ENCODE assay signal across 23 cellular contexts in the genomic region with DNA sequence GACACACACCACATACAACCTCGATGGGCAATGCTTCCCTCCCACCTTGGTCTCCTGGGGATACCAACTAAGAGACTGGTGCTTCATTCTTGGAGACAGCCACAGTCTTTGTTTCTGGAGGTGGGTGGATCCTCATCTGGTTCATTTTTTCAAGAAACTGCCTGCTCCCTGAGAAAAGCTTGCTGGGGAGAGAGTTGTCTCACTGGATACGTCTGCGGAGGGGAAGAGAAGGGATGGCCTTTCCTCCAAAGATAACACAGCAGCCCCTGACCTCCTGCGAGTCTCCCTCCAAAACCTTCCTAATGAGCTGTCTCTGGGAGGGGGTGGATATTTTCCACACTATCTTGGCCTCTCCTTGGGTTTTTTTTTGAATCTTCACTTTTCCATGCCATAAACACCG.
DNase-seq lines count a peak whose midpoint lies in the region; ATAC-seq, FAIRE-seq and TF ChIP-seq lines count a peak whose summit lies in the region.
"Had no signal": no experiment of that assay in that cellular context is flagged by ENCODE, and none has a peak within 500 bp of the region (broad histone marks: within the 10 kb centered on the region; RNA-seq: fewer than 3 reads in every experiment).

No MANE protein-coding gene starts in this region.

- peaks cover 19% of the 10 kb centered on the region for H3K4me1 ChIP-seq in IMR-90 (ENCODE audit: control insufficient read depth, insufficient read depth, low read length)
- H3K4me1 ChIP-seq in mesenchymal stem cell (ENCODE audit: control insufficient read depth, insufficient read depth, low read depth, low read length) = peaks cover 26% of the 10 kb centered on the region
- H3K4me1 ChIP-seq: gastrocnemius medialis had no signal

- H3K23ac ChIP-seq in IMR-90 (ENCODE audit: low read depth, low read length) (peak overlapping the region; percentile 49; the same call in 1 of the 2 replicates), mesenchymal stem cell (ENCODE audit: low read length in 2 of 2) (no peak overlapping the region)

- peak overlapping the region; percentile 67 for H2BK20ac ChIP-seq in IMR-90 (ENCODE audit: low read depth, low read length)

- peak overlapping the region; percentile 93 for H2AK5ac ChIP-seq in IMR-90 (ENCODE audit: low read depth, low read length)
- H2AK5ac ChIP-seq in mesenchymal stem cell (ENCODE audit: low read length, severe bottlenecking) = peak overlapping the region; percentile 65

- H4K20me1 ChIP-seq in IMR-90 (ENCODE audit: insufficient read depth, low read length) = no peaks in the 10 kb centered on the region

- H4K8ac ChIP-seq in IMR-90 (ENCODE audit: low read depth in 2 of 2, low read length in 2 of 2) (peak overlapping the region; percentile 66 to 86; a peak in 3 of 4 replicates), mesenchymal stem cell (ENCODE audit: low read length) (no peak overlapping the region)

- POLR2A ChIA-PET in IMR-90 (lab: Charles Lee; ENCODE audit: unreplicated experiment) = no interaction called here

- CTCF ChIA-PET in IMR-90 (lab: Yijun Ruan, JAX) = no interaction called here

- BruUV-seq in IMR-90 (replicated peaks; lab: Mats Ljungman, UMichigan) = no TSS peak

- no peak overlapping the region for H3K27ac ChIP-seq in IMR-90 (ENCODE audit: insufficient read depth, low read length)
- H3K27ac ChIP-seq in mesenchymal stem cell (ENCODE audit: low read length, poor library complexity, severe bottlenecking) = peak overlapping the region; percentile 29
- H3K27ac ChIP-seq: ascending aorta, gastrocnemius medialis, neutrophil, suprapubic skin had no signal

- H4K5ac ChIP-seq in IMR-90 (ENCODE audit: low read depth, low read length) = 0 out of 2 replicates have a peak overlapping the region, but pooled peaks have one; percentile 9

- H3K4me3 ChIP-seq in IMR-90 (ENCODE audit: insufficient read depth, low read depth, low read length) (no peak overlapping the region), bronchial epithelial cell (ENCODE audit: low read depth, low read length) (no peak overlapping the region), mesenchymal stem cell (ENCODE audit: insufficient read depth in 1 of 2, low read depth in 1 of 2, low read length in 2 of 2) (peak overlapping the region in 1 of 2 experiments; percentile 11)
- H3K4me3 ChIP-seq: gastrocnemius medialis, mucosa of descending colon, smooth muscle cell, suprapubic skin had no signal

- H2AK9ac ChIP-seq in IMR-90 (replicated peaks; ENCODE audit: low read depth, low read length, poor library complexity) = peak overlapping the region; percentile 10

- H3K4me2 ChIP-seq in IMR-90 (ENCODE audit: low read depth, low read length) = no peak overlapping the region
- H3K4me2 ChIP-seq in mesenchymal stem cell (ENCODE audit: low read length, poor library complexity, severe bottlenecking) = peak overlapping the region; percentile 2
- H3K4me2 ChIP-seq: smooth muscle cell had no signal

- no peak for ATAC-seq in IMR-90 (ENCODE audit: low read depth)
- no peak for ATAC-seq in HG03565 (IDR thresholded peaks at IDR 0.05; ENCODE audit: unreplicated experiment)
- ATAC-seq in HG03520 (IDR thresholded peaks at IDR 0.05; ENCODE audit: unreplicated experiment) = no peak
- ATAC-seq: esophagus mucosa, mucosa of descending colon had no signal

- H2BK5ac ChIP-seq in IMR-90 (ENCODE audit: low read depth, low read length, poor library complexity, severe bottlenecking) (no peak overlapping the region), mesenchymal stem cell (ENCODE audit: low read depth, low read length, poor library complexity, severe bottlenecking) (no peak overlapping the region)

- FAIRE-seq in bronchial epithelial cell (lab: Jason Lieb, UNC) = peak; percentile 23
- FAIRE-seq: GM12891 had no signal

- H4K91ac ChIP-seq in IMR-90 (ENCODE audit: insufficient read depth, low read depth, low read length) (peak overlapping the region; percentile 54; the same call in 1 of the 2 replicates), mesenchymal stem cell (ENCODE audit: low read length) (no peak overlapping the region)

- no CpG with 5 or more reads among the region's 5 CpGs for WGBS in IMR-90 (ENCODE audit: extremely low coverage in 2 of 2, insufficient read length in 1 of 2), 2 experiments
- 85% methylated on average over 3 of the region's 5 CpGs for WGBS in mesenchymal stem cell

- H3K9ac ChIP-seq in IMR-90 (ENCODE audit: low read depth, low read length) (no peak overlapping the region), mesenchymal stem cell (ENCODE audit: low read length) (peak overlapping the region; percentile 58)

- H3K9me3 ChIP-seq in IMR-90 (ENCODE audit: control insufficient read depth, insufficient read depth, low read length) (no peaks in the 10 kb centered on the region), mesenchymal stem cell (ENCODE audit: control insufficient read depth, low read length) (no peaks in the 10 kb centered on the region)
- H3K9me3 ChIP-seq: ascending aorta, gastrocnemius medialis, mucosa of descending colon, neutrophil, suprapubic skin had no signal

- no peak for TF ChIP-seq POLR2A in IMR-90 (IDR thresholded peaks at IDR 0.05; ENCODE audit: low read depth, low read length)

- peak overlapping the region; percentile 59 for H2BK120ac ChIP-seq in IMR-90 (ENCODE audit: low read depth, low read length)
- H2BK120ac ChIP-seq in mesenchymal stem cell (ENCODE audit: low read depth, low read length) = no peak overlapping the region

- H2BK15ac ChIP-seq in IMR-90 (ENCODE audit: low read depth, low read length) (peak overlapping the region; percentile 75; the same call in 1 of the 3 replicates), mesenchymal stem cell (ENCODE audit: low read depth, poor library complexity, severe bottlenecking) (no peak overlapping the region)

- H3K27me3 ChIP-seq in IMR-90 (ENCODE audit: control insufficient read depth, insufficient read depth, low read length) (no peaks in the 10 kb centered on the region), bronchial epithelial cell (ENCODE audit: control insufficient read depth, insufficient read depth, low read length) (no peaks in the 10 kb centered on the region), mesenchymal stem cell (ENCODE audit: control insufficient read depth in 1 of 2, insufficient read depth in 1 of 2, low read length in 2 of 2) (peaks cover 0 to 7% of the 10 kb centered on the region in 2 experiments)
- H3K27me3 ChIP-seq: ascending aorta had no signal

- no peak overlapping the region for H3K18ac ChIP-seq in IMR-90 (ENCODE audit: low read depth, low read length)
- peak overlapping the region; percentile 4 to 18 for H3K18ac ChIP-seq in mesenchymal stem cell (ENCODE audit: low read depth in 1 of 2, low read length in 2 of 2)

- dilution Hi-C loops in IMR-90 (cut with HindIII; ENCODE audit: low sequenced_read_pairs, unreplicated experiment) = no loop called here

- in situ Hi-C loops in IMR-90 (cut with MboI; ENCODE audit: low sequenced_read_pairs) = no loop called here

- H3K56ac ChIP-seq in IMR-90 (ENCODE audit: extremely low read depth, insufficient read depth, low read length) = no peak overlapping the region

- DNase-seq in IMR-90 (no peak), bronchial epithelial cell (ENCODE audit: low read depth) (no peak), mesenchymal stem cell (no peak), retina (peak; percentile 89), activated gamma-delta T cell (lab: John Stamatoyannopoulos, UW) (no peak), KG1 (lab: John Stamatoyannopoulos, UW) (no peak)
- DNase-seq: activated B cell treated with CpG ODN at 0.5 μM for 24 hours; cerebellar nuclear complex; effector CD8-positive, alpha-beta T cell; gastrocnemius medialis; mucosa of descending colon; NCI-H187; NCI-H2227 treated with DMSO at 0.1 percent for 48 hours; NCI-H748 treated with DMSO at 0.1 percent for 48 hours; stimulated activated CD4-positive, alpha-beta T cell treated with anti-CD3 and anti-CD28 coated beads, Interleukin-2, amount 100 ng/mL, for 24 hours had no signal

- peaks cover 23% of the 10 kb centered on the region for H3K9me1 ChIP-seq in IMR-90 (ENCODE audit: insufficient read depth, low read length)

- H3K36me3 ChIP-seq in IMR-90 (ENCODE audit: control insufficient read depth, insufficient read depth, low read length) = no peaks in the 10 kb centered on the region
- no peaks in the 10 kb centered on the region for H3K36me3 ChIP-seq in bronchial epithelial cell (ENCODE audit: control insufficient read depth, insufficient read depth, low read length)
- H3K36me3 ChIP-seq in mesenchymal stem cell (ENCODE audit: control insufficient read depth in 1 of 2, insufficient read depth in 2 of 2, low read depth in 1 of 2, low read length in 2 of 2) = no peaks in the 10 kb centered on the region
- H3K36me3 ChIP-seq: ascending aorta, gastrocnemius medialis, neutrophil, suprapubic skin had no signal

- no peaks in the 10 kb centered on the region for H3K79me1 ChIP-seq in IMR-90 (ENCODE audit: low read depth in 1 of 2, low read length in 2 of 2)
- H3K79me1 ChIP-seq in mesenchymal stem cell (replicated peaks; ENCODE audit: low read length, poor library complexity, severe bottlenecking) = no peaks in the 10 kb centered on the region

- peak overlapping the region; percentile 78 for H3K14ac ChIP-seq in IMR-90 (replicated peaks; ENCODE audit: low read depth, low read length)
- no peak overlapping the region for H3K14ac ChIP-seq in mesenchymal stem cell (ENCODE audit: low read length in 2 of 2)

- no peak for TF ChIP-seq CTCF in IMR-90 (conservative IDR thresholded peaks at IDR 0.05; ENCODE audit: low read depth, low read length)
- no peak for TF ChIP-seq CTCF in bronchial epithelial cell (IDR thresholded peaks at IDR 0.05; ENCODE audit: insufficient read depth, low read length, severe bottlenecking)

- H3K4ac ChIP-seq in IMR-90 (ENCODE audit: low read depth, low read length) = peak overlapping the region; percentile 79
- H3K4ac ChIP-seq in mesenchymal stem cell (ENCODE audit: low read depth in 1 of 2, low read length in 2 of 2) = peak overlapping the region in 1 of 2 experiments; percentile 37

- peak overlapping the region; percentile 31 to 47 for H2BK12ac ChIP-seq in mesenchymal stem cell (ENCODE audit: low read length in 2 of 2)

- no peak for TF ChIP-seq RAD21 in IMR-90 (IDR thresholded peaks at IDR 0.05; ENCODE audit: low read length)

- H2AFZ ChIP-seq in IMR-90 (replicated peaks; ENCODE audit: low read length, poor library complexity) (peak overlapping the region; percentile 38), mesenchymal stem cell (ENCODE audit: low read depth, low read length) (no peak overlapping the region)

- intact Hi-C loops in IMR-90 (cut with micrococcal nuclease) = no loop called here

TF ChIP-seq in IMR-90, 13 proteins besides CTCF, POLR2A, EP300 and RAD21 (continues in another document):
- TF ChIP-seq, protein P1, sequence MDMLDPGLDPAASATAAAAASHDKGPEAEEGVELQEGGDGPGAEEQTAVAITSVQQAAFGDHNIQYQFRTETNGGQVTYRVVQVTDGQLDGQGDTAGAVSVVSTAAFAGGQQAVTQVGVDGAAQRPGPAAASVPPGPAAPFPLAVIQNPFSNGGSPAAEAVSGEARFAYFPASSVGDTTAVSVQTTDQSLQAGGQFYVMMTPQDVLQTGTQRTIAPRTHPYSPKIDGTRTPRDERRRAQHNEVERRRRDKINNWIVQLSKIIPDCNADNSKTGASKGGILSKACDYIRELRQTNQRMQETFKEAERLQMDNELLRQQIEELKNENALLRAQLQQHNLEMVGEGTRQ (IDR thresholded peaks at IDR 0.05; ENCODE audit: low read depth, low read length) = no peak
